Comparison of ENCODE assay signal across 8 cellular contexts in genomic region chr1:6260433-6260934, GRCh38. TPM values are rescaled to one million over a fixed set of nuclear protein-coding genes. Genes with fewer than 3 reads are reported as not detected.
DNase-seq lines count a peak whose midpoint lies in the region; FAIRE-seq and TF ChIP-seq lines count a peak whose summit lies in the region.

No MANE protein-coding gene starts in this region.

- CTCF ChIA-PET in endothelial cell of umbilical vein (lab: Charles Lee) = interaction anchor here (0.9 to 3.6 kb wide), 7 partner anchors 10 to 72 kb away, joined by 3 to 21 read pairs (median 3); no protein-coding TSS in a partner anchor

- no peak for FAIRE-seq in endothelial cell of umbilical vein (lab: Jason Lieb, UNC)

- no peak for TF ChIP-seq CTCF in endothelial cell of umbilical vein (IDR thresholded peaks at IDR 0.05; ENCODE audit: extremely low read depth in 1 of 2, insufficient read depth in 1 of 2, low read depth in 1 of 2, low read length in 2 of 2)
- TF ChIP-seq CTCF in neural cell (IDR thresholded peaks at IDR 0.05; ENCODE audit: poor library complexity, severe bottlenecking) = no peak

- no peaks in the 10 kb centered on the region for H3K9me1 ChIP-seq in endothelial cell of umbilical vein (replicated peaks; ENCODE audit: control insufficient read depth, extremely low read depth, insufficient read depth, low read length)

- POLR2A ChIA-PET in endothelial cell of umbilical vein (lab: Charles Lee) = interaction anchor here (0.5 kb wide), 1 partner anchor 75 kb away, joined by 6 read pairs; no protein-coding TSS in a partner anchor

- H3K9ac ChIP-seq in endothelial cell of umbilical vein (replicated peaks; ENCODE audit: extremely low read depth, insufficient read depth, low read length) (no peak overlapping the region), neural cell (ENCODE audit: low read length) (peak overlapping the region; percentile 83)

- TF ChIP-seq EP300 in neural cell (conservative IDR thresholded peaks at IDR 0.05; ENCODE audit: poor library complexity, severe bottlenecking) = no peak

- H3K36me3 ChIP-seq in endothelial cell of umbilical vein (ENCODE audit: control insufficient read depth in 2 of 2, extremely low read depth in 1 of 2, insufficient read depth in 2 of 2, low read length in 2 of 2) (no peaks in the 10 kb centered on the region), neural cell (ENCODE audit: insufficient read depth, low read length) (no peaks in the 10 kb centered on the region)

- H3K79me2 ChIP-seq in endothelial cell of umbilical vein (ENCODE audit: control insufficient read depth, insufficient read depth, low read length) = no peaks in the 10 kb centered on the region
- peaks cover 6% of the 10 kb centered on the region for H3K79me2 ChIP-seq in neural cell (replicated peaks; ENCODE audit: insufficient read depth, low read length)

- peak overlapping the region; percentile 3 for H3K4me2 ChIP-seq in endothelial cell of umbilical vein (ENCODE audit: insufficient read depth, low read length)
- H3K4me2 ChIP-seq in neural cell (ENCODE audit: low read length) = no peak overlapping the region

- H3K9me3 ChIP-seq in endothelial cell of umbilical vein (replicated peaks; ENCODE audit: control insufficient read depth, insufficient read depth, low read length) (no peaks in the 10 kb centered on the region), neural cell (ENCODE audit: low read length) (no peaks in the 10 kb centered on the region)

- dilution Hi-C loops in endothelial cell of umbilical vein (cut with MboI; ENCODE audit: extremely low pct_ligation_motif_present, low sequenced_read_pairs) = no loop called here

- no peaks in the 10 kb centered on the region for H3F3A ChIP-seq in neural cell (ENCODE audit: insufficient read depth, low read length, poor library complexity, severe bottlenecking)

- no peaks in the 10 kb centered on the region for H3K4me1 ChIP-seq in endothelial cell of umbilical vein (ENCODE audit: control insufficient read depth, extremely low read depth, insufficient read depth, low read length)

- H3K27me3 ChIP-seq in endothelial cell of umbilical vein (ENCODE audit: control insufficient read depth in 2 of 2, insufficient read depth in 2 of 2, low read length in 2 of 2) (no peaks in the 10 kb centered on the region), neural cell (ENCODE audit: insufficient read depth, low read depth, low read length) (no peaks in the 10 kb centered on the region)

- H3K27ac ChIP-seq in endothelial cell of umbilical vein (ENCODE audit: insufficient read depth, low read depth, low read length) (no peak overlapping the region), neural cell (ENCODE audit: low read length) (peak overlapping the region; percentile 58)

- H3K4me3 ChIP-seq in endothelial cell of umbilical vein (replicated peaks in 1 of 3; ENCODE audit: insufficient read depth in 1 of 3, low read depth in 1 of 3, low read length in 3 of 3) (peak overlapping the region; percentile 13 to 55 (median 34)), neural cell (ENCODE audit: low read length) (peak overlapping the region; percentile 92)

- no peak for TF ChIP-seq POLR2A in endothelial cell of umbilical vein (IDR thresholded peaks at IDR 0.05; ENCODE audit: low read depth, low read length)

- DNase-seq in SIG-M5 treated with dmso at 0.1 percent for 504 hours (lab: John Stamatoyannopoulos, UW; ENCODE audit: unreplicated experiment) (peak; percentile 28), SIG-M5 (lab: John Stamatoyannopoulos, UW) (no peak), NCI-H510A treated with DMSO at 0.1 percent for 48 hours (lab: John Stamatoyannopoulos, UW) (peak; percentile 77), endothelial cell of umbilical vein (ENCODE audit: low read depth, low spot score) (peak; percentile 19), SK-N-DZ (ENCODE audit: low spot score) (no peak)
- DNase-seq in stimulated activated CD4-positive, alpha-beta T cell treated with anti-CD3 and anti-CD28 coated beads, Interleukin-4, amount 100 ng/mL, for 24 hours = no peak
- DNase-seq in stimulated activated CD4-positive, alpha-beta T cell treated with anti-CD3 and anti-CD28 coated beads, Interleukin-4, amount 100 ng/mL, for 4 hours = no peak

- BruUV-seq in endothelial cell of umbilical vein (replicated peaks; lab: Mats Ljungman, UMichigan) = no TSS peak

- H4K20me1 ChIP-seq in endothelial cell of umbilical vein (replicated peaks; ENCODE audit: control insufficient read depth, extremely low read depth, insufficient read depth, low read length) = no peaks in the 10 kb centered on the region
- no peaks in the 10 kb centered on the region for H4K20me1 ChIP-seq in neural cell (ENCODE audit: insufficient read depth)

- no peaks in the 10 kb centered on the region for H3K9me2 ChIP-seq in neural cell (ENCODE audit: insufficient read depth, low read length)

- TF ChIP-seq RAD21 in neural cell (conservative IDR thresholded peaks at IDR 0.05) = no peak

- H2AFZ ChIP-seq in endothelial cell of umbilical vein (ENCODE audit: low read depth, low read length) (peak overlapping the region; percentile 56), neural cell (ENCODE audit: low read depth, low read length) (no peak overlapping the region)

- intact Hi-C loops in endothelial cell of umbilical vein (cut with micrococcal nuclease) = loop anchor here (1.0 to 5.0 kb wide), 3 partner anchors 14 to 162 kb away; partner anchors contain the start of gene ESPN

TF ChIP-seq in endothelial cell of umbilical vein, 7 proteins besides CTCF, POLR2A, EP300 and RAD21 (continues in another document):
- TF ChIP-seq FOS (IDR thresholded peaks at IDR 0.05; ENCODE audit: borderline replicate concordance, insufficient read depth, low read length) (no peak), POLR2AphosphoS5 (IDR thresholded peaks at IDR 0.05; ENCODE audit: insufficient read depth, low read depth, low read length) (no peak), EZH2 (IDR thresholded peaks at IDR 0.05; ENCODE audit: borderline replicate concordance, low read depth, low read length, severe bottlenecking) (no peak)

RNA-seq across cellular contexts. Expression of gene GPR153, which starts 0.4 kb away (rescaled TPM):
- 2.8 and 3.1 TPM in 2 replicates for total RNA-seq in endothelial cell of umbilical vein
- polyA plus RNA-seq in endothelial cell of umbilical vein = 3.9 and 4.0 TPM in 2 replicates
- polyA plus RNA-seq in endothelial cell of umbilical vein (2011; cell fraction: cytosol; rRNA removed) = 2.0 and 2.5 TPM in 2 replicates
- polyA plus RNA-seq in endothelial cell of umbilical vein (2011; cell fraction: nucleus; rRNA removed) = 4.2 and 4.4 TPM in 2 replicates
- 3.1 and 4.7 TPM in 2 replicates for polyA plus RNA-seq in endothelial cell of umbilical vein (2012)
- 2.7 and 4.2 TPM in 2 replicates for polyA minus RNA-seq in endothelial cell of umbilical vein
- 4.0 TPM for polyA minus RNA-seq in endothelial cell of umbilical vein (2011; cell fraction: cytosol; rRNA and poly(A)+ RNA removed)
- 1.2 and 3.0 TPM in 2 replicates for polyA minus RNA-seq in endothelial cell of umbilical vein (2011; cell fraction: nucleus; rRNA and poly(A)+ RNA removed)
- 26.9 and 34.6 TPM in 2 replicates for polyA plus RNA-seq in neural cell
- polyA minus RNA-seq in neural cell = 42.4 and 45.5 TPM in 2 replicates
- 5.6 and 7.6 TPM in 2 replicates for polyA plus RNA-seq in SK-N-DZ (2014; cell fraction: cytosol; rRNA removed)
- polyA plus RNA-seq in SK-N-DZ (2014; cell fraction: nucleus; rRNA removed) = 5.1 and 7.4 TPM in 2 replicates

RNA-seq across cellular contexts. Expression of gene HES3, which starts 16.5 kb away (rescaled TPM):
- not detected in 2 replicates for total RNA-seq in endothelial cell of umbilical vein
- polyA plus RNA-seq in endothelial cell of umbilical vein (not detected in 2 replicates), neural cell (not detected in 2 replicates)
- not detected in 2 replicates for polyA plus RNA-seq in endothelial cell of umbilical vein (2011; cell fraction: cytosol; rRNA removed)
- not detected in 2 replicates for polyA plus RNA-seq in endothelial cell of umbilical vein (2011; cell fraction: nucleus; rRNA removed)
- polyA plus RNA-seq in endothelial cell of umbilical vein (2012) = not detected in 2 replicates
- polyA minus RNA-seq in endothelial cell of umbilical vein (not detected in 2 replicates), neural cell (not detected in 2 replicates)
- polyA minus RNA-seq in endothelial cell of umbilical vein (2011; cell fraction: cytosol; rRNA and poly(A)+ RNA removed) = not detected
- not detected in 2 replicates for polyA minus RNA-seq in endothelial cell of umbilical vein (2011; cell fraction: nucleus; rRNA and poly(A)+ RNA removed)
- not detected in 2 replicates for polyA plus RNA-seq in SK-N-DZ (2014; cell fraction: cytosol; rRNA removed)
- polyA plus RNA-seq in SK-N-DZ (2014; cell fraction: nucleus; rRNA removed) = 0.30 TPM in 1 of 2 replicates, not detected in the other

RNA-seq across cellular contexts. Expression of gene ICMT, which starts 24.7 kb away (rescaled TPM):
- 66.4 and 66.5 TPM in 2 replicates for total RNA-seq in endothelial cell of umbilical vein
- polyA plus RNA-seq in endothelial cell of umbilical vein (35.5 and 39.2 TPM in 2 replicates), neural cell (21.1 and 23.3 TPM in 2 replicates)
- polyA plus RNA-seq in endothelial cell of umbilical vein (2011; cell fraction: cytosol; rRNA removed) = 35.0 and 38.0 TPM in 2 replicates
- 15.3 and 20.9 TPM in 2 replicates for polyA plus RNA-seq in endothelial cell of umbilical vein (2011; cell fraction: nucleus; rRNA removed)
- polyA plus RNA-seq in endothelial cell of umbilical vein (2012) = 36.2 and 57.3 TPM in 2 replicates
- polyA minus RNA-seq in endothelial cell of umbilical vein (62.1 and 66.7 TPM in 2 replicates), neural cell (40.4 and 41.9 TPM in 2 replicates)
- polyA minus RNA-seq in endothelial cell of umbilical vein (2011; cell fraction: cytosol; rRNA and poly(A)+ RNA removed) = 68.8 TPM
- 10.9 and 12.2 TPM in 2 replicates for polyA minus RNA-seq in endothelial cell of umbilical vein (2011; cell fraction: nucleus; rRNA and poly(A)+ RNA removed)
- 56.5 and 61.7 TPM in 2 replicates for polyA plus RNA-seq in SK-N-DZ (2014; cell fraction: cytosol; rRNA removed)
- 21.2 and 21.5 TPM in 2 replicates for polyA plus RNA-seq in SK-N-DZ (2014; cell fraction: nucleus; rRNA removed)

RNA-seq across cellular contexts. Expression of gene RNF207, which starts 54.6 kb away (rescaled TPM):
- total RNA-seq in endothelial cell of umbilical vein = 2.4 and 8.2 TPM in 2 replicates
- polyA plus RNA-seq in endothelial cell of umbilical vein (3.2 and 9.6 TPM in 2 replicates), neural cell (1.7 and 3.5 TPM in 2 replicates)
- polyA plus RNA-seq in endothelial cell of umbilical vein (2011; cell fraction: cytosol; rRNA removed) = 1.0 and 1.4 TPM in 2 replicates
- polyA plus RNA-seq in endothelial cell of umbilical vein (2011; cell fraction: nucleus; rRNA removed) = 26.1 and 37.3 TPM in 2 replicates
- 4.9 and 6.1 TPM in 2 replicates for polyA plus RNA-seq in endothelial cell of umbilical vein (2012)
- polyA minus RNA-seq in endothelial cell of umbilical vein (3.3 and 3.7 TPM in 2 replicates), neural cell (1.9 TPM in 2 replicates)
- polyA minus RNA-seq in endothelial cell of umbilical vein (2011; cell fraction: cytosol; rRNA and poly(A)+ RNA removed) = 7.6 TPM
- polyA minus RNA-seq in endothelial cell of umbilical vein (2011; cell fraction: nucleus; rRNA and poly(A)+ RNA removed) = 4.1 and 7.0 TPM in 2 replicates
- polyA plus RNA-seq in SK-N-DZ (2014; cell fraction: cytosol; rRNA removed) = 5.9 and 13.4 TPM in 2 replicates
- polyA plus RNA-seq in SK-N-DZ (2014; cell fraction: nucleus; rRNA removed) = 72.6 and 79.0 TPM in 2 replicates

Comparison
In these comparisons a context has a peak if more than half of its experiments do, and no peak if none do; other contexts are left out.
1. DNase-seq: peak in SIG-M5 treated with dmso at 0.1 percent for 504 hours (single experiment), NCI-H510A treated with DMSO at 0.1 percent for 48 hours (single experiment) and endothelial cell of umbilical vein (single experiment); none in SIG-M5 (single experiment), stimulated activated CD4-positive, alpha-beta T cell treated with anti-CD3 and anti-CD28 coated beads, Interleukin-4, amount 100 ng/mL, for 24 hours (single experiment), SK-N-DZ (single experiment) and stimulated activated CD4-positive, alpha-beta T cell treated with anti-CD3 and anti-CD28 coated beads, Interleukin-4, amount 100 ng/mL, for 4 hours (0 of 2).